ENCODE assay signal across 20 cellular contexts in genomic region chr10:127277063-127277462, GRCh38.
DNase-seq lines count a peak whose midpoint lies in the region; ATAC-seq, FAIRE-seq and TF ChIP-seq lines count a peak whose summit lies in the region.
"Had no signal": no experiment of that assay in that cellular context is flagged by ENCODE, and none has a peak within 500 bp of the region (broad histone marks: within the 10 kb centered on the region; RNA-seq: fewer than 3 reads in every experiment).

No MANE protein-coding gene starts in this region.

- TF ChIP-seq POLR2A in A549 (IDR thresholded peaks at IDR 0.05; ENCODE audit: low read length): no peak

- BruUV-seq in PC-3 (replicated peaks; lab: Mats Ljungman, UMichigan): no TSS peak

- H3K4me2 ChIP-seq in A549 (no peak overlapping the region), PC-3 (ENCODE audit: low read length) (no peak overlapping the region)
- H3K4me2 ChIP-seq in BLaER1 treated with 17β-estradiol and CSF1 and Interleukin-3, amounts not matched to agents 10 nM and 100 nM: peak overlapping the region in 7 of 11 experiments; percentile 53 to 74 (median 65); a peak in 8 of 22 replicates

- H3K27ac Mint-ChIP-seq in activated naive CD4-positive, alpha-beta T cell treated with anti-CD3 and anti-CD28 coated beads for 36 hours: no peak overlapping the region
- H3K27ac Mint-ChIP-seq: CD14-positive monocyte; CD4-positive, alpha-beta T cell; HFFc6 had no signal

- H3K9me3 ChIP-seq in A549: no peaks in the 10 kb centered on the region
- H3K9me3 ChIP-seq in BLaER1 treated with 17β-estradiol and CSF1 and Interleukin-3, amounts not matched to agents 10 nM and 100 nM (replicated peaks in 1 of 11): peaks cover 11 to 25% (median 19%) of the 10 kb centered on the region in 11 experiments; a peak in 20 of 22 replicates
- no peaks in the 10 kb centered on the region for H3K9me3 ChIP-seq in neutrophil
- H3K9me3 ChIP-seq in PC-3 (ENCODE audit: low read length): no peaks in the 10 kb centered on the region
- H3K9me3 ChIP-seq: HAP-1 had no signal

- TF ChIP-seq EP300 in A549 (IDR thresholded peaks at IDR 0.05): no peak

- 80% methylated on average over 2 of the region's 2 CpGs for WGBS in A549 (ENCODE audit: missing lambda C conversion rate)

- no peak overlapping the region for H2AFZ ChIP-seq in PC-3 (ENCODE audit: low read length)

- no peaks in the 10 kb centered on the region for H3K4me1 Mint-ChIP-seq in activated naive CD4-positive, alpha-beta T cell treated with anti-CD3 and anti-CD28 coated beads for 36 hours (ENCODE audit: low read depth)

- CTCF ChIA-PET in A549 (lab: Yijun Ruan, JAX): interaction anchor here (1.2 kb wide), 1 partner anchor 42 kb away, joined by 3 read pairs; no protein-coding TSS in a partner anchor
- CTCF ChIA-PET in activated naive CD4-positive, alpha-beta T cell treated with anti-CD3 and anti-CD28 coated beads for 36 hours (lab: Charles Lee): no interaction called here
- CTCF ChIA-PET in PC-3 (lab: Charles Lee): no interaction called here

- no peak for TF ChIP-seq RAD21 in A549 (conservative IDR thresholded peaks at IDR 0.05 in 1 of 2, IDR thresholded peaks at IDR 0.05 in 1 of 2)

- no peaks in the 10 kb centered on the region for H3F3A ChIP-seq in PC-3 (ENCODE audit: low read length, unreplicated experiment)

- POLR2A ChIA-PET in A549 (lab: Yijun Ruan, JAX) (no interaction called here), PC-3 (lab: Charles Lee; ENCODE audit: unreplicated experiment) (no interaction called here)

- intact Hi-C loops in activated naive CD4-positive, alpha-beta T cell treated with anti-CD3 and anti-CD28 coated beads for 36 hours (cut with micrococcal nuclease): no loop called here
- intact Hi-C loops in PC-3 (cut with micrococcal nuclease): no loop called here

- H3K4me1 ChIP-seq in A549 (peaks cover 19% of the 10 kb centered on the region), neutrophil (ENCODE audit: control insufficient read depth in 1 of 2, insufficient read depth in 1 of 2, low read depth in 1 of 2, low read length in 1 of 2) (peaks cover 32 to 42% of the 10 kb centered on the region in 2 experiments), PC-3 (ENCODE audit: insufficient read depth, low read length) (0 out of 2 replicates have a peak, but pooled peaks cover 4% of the 10 kb centered on the region)
- peaks cover 0 to 32% (median 24%) of the 10 kb centered on the region in 10 experiments; a peak in 17 of 20 replicates for H3K4me1 ChIP-seq in BLaER1 treated with 17β-estradiol and CSF1 and Interleukin-3, amounts not matched to agents 10 nM and 100 nM
- H3K4me1 ChIP-seq: HAP-1 had no signal

- no peak overlapping the region for H3K4me3 ChIP-seq in A549
- H3K4me3 ChIP-seq in BLaER1 treated with 17β-estradiol and CSF1 and Interleukin-3, amounts not matched to agents 10 nM and 100 nM: no peak overlapping the region
- H3K4me3 ChIP-seq in astrocyte of the spinal cord (ENCODE audit: low read depth, low read length): no peak overlapping the region
- no peak overlapping the region for H3K4me3 ChIP-seq in neutrophil (ENCODE audit: low read depth in 1 of 2, low read length in 1 of 2)
- H3K4me3 ChIP-seq in PC-3 (ENCODE audit: low read length): no peak overlapping the region
- H3K4me3 ChIP-seq: HAP-1 had no signal

- no peak for TF ChIP-seq CTCF in A549 (IDR thresholded peaks at IDR 0.05)
- no peak for TF ChIP-seq CTCF in astrocyte of the spinal cord (IDR thresholded peaks at IDR 0.05; ENCODE audit: low read depth, low read length)
- no peak for TF ChIP-seq CTCF in neutrophil (IDR thresholded peaks at IDR 0.05)
- TF ChIP-seq CTCF in PC-3 (conservative IDR thresholded peaks at IDR 0.05; ENCODE audit: low read depth, low read length): no peak

- H3K9me3 Mint-ChIP-seq in activated naive CD4-positive, alpha-beta T cell treated with anti-CD3 and anti-CD28 coated beads for 36 hours: peaks cover 2% of the 10 kb centered on the region
- H3K9me3 Mint-ChIP-seq: HFFc6 had no signal

- no peaks in the 10 kb centered on the region for H3K27me3 ChIP-seq in BLaER1 treated with 17β-estradiol and CSF1 and Interleukin-3, amounts not matched to agents 10 nM and 100 nM
- no peaks in the 10 kb centered on the region for H3K27me3 ChIP-seq in neutrophil
- H3K27me3 ChIP-seq in PC-3 (ENCODE audit: low read length): no peaks in the 10 kb centered on the region

- H3K36me3 Mint-ChIP-seq in activated naive CD4-positive, alpha-beta T cell treated with anti-CD3 and anti-CD28 coated beads for 36 hours (ENCODE audit: low read depth): no peaks in the 10 kb centered on the region
- H3K36me3 Mint-ChIP-seq: CD14-positive monocyte; CD8-positive, alpha-beta memory T cell had no signal

- no peaks in the 10 kb centered on the region for H3K79me2 ChIP-seq in PC-3 (ENCODE audit: low read length)

- no peak overlapping the region for H3K9ac ChIP-seq in BLaER1 treated with 17β-estradiol and CSF1 and Interleukin-3, amounts not matched to agents 10 nM and 100 nM
- no peak overlapping the region for H3K9ac ChIP-seq in PC-3 (ENCODE audit: low read length)

- H4K20me1 ChIP-seq in BLaER1 treated with 17β-estradiol and CSF1 and Interleukin-3, amounts not matched to agents 10 nM and 100 nM: no peaks in the 10 kb centered on the region
- no peaks in the 10 kb centered on the region for H4K20me1 ChIP-seq in PC-3 (ENCODE audit: low read length)

- no peaks in the 10 kb centered on the region for H3K9me2 ChIP-seq in PC-3 (replicated peaks; ENCODE audit: low read length)

- H3K4me3 Mint-ChIP-seq in activated naive CD4-positive, alpha-beta T cell treated with anti-CD3 and anti-CD28 coated beads for 36 hours: no peak overlapping the region
- H3K4me3 Mint-ChIP-seq: CD14-positive monocyte; CD4-positive, alpha-beta T cell; CD8-positive, alpha-beta memory T cell; HFFc6 had no signal

- FAIRE-seq in A549 (lab: Jason Lieb, UNC): no peak
- FAIRE-seq: D721Med, GM12891, H54 had no signal

- in situ Hi-C loops in astrocyte of the spinal cord (cut with HindIII; ENCODE audit: low sequenced_read_pairs): no loop called here

- ATAC-seq in A549: no peak
- ATAC-seq in PC-3: no peak

- DNase-seq in A549 (ENCODE audit: low read depth in 1 of 2, low spot score in 1 of 2) (no peak), astrocyte of the spinal cord (ENCODE audit: low read depth, low spot score) (peak; percentile 17), NOMO-1 (lab: John Stamatoyannopoulos, UW; ENCODE audit: unreplicated experiment in 2 of 2) (no peak), PC-3 (no peak)
- no peak for DNase-seq in activated naive CD4-positive, alpha-beta T cell treated with anti-CD3 and anti-CD28 coated beads for 36 hours
- DNase-seq: 8988T; CD4-positive, alpha-beta T cell; CD8-positive, alpha-beta memory T cell; DMS 273 treated with DMSO at 0.1 percent for 48 hours; DMS79; GF-D8; GOT3; HFFc6 had no signal

- H3K27ac ChIP-seq in A549 (no peak overlapping the region), neutrophil (peak overlapping the region; percentile 8), PC-3 (ENCODE audit: low read length) (no peak overlapping the region)
- no peak overlapping the region for H3K27ac ChIP-seq in BLaER1 treated with 17β-estradiol and CSF1 and Interleukin-3, amounts not matched to agents 10 nM and 100 nM

- H3K27me3 Mint-ChIP-seq in activated naive CD4-positive, alpha-beta T cell treated with anti-CD3 and anti-CD28 coated beads for 36 hours (ENCODE audit: low read depth): peaks cover 10% of the 10 kb centered on the region

- no peaks in the 10 kb centered on the region for H3K36me3 ChIP-seq in BLaER1 treated with 17β-estradiol and CSF1 and Interleukin-3, amounts not matched to agents 10 nM and 100 nM
- H3K36me3 ChIP-seq in neutrophil (no peaks in the 10 kb centered on the region), PC-3 (ENCODE audit: low read depth, low read length) (no peaks in the 10 kb centered on the region)
- H3K36me3 ChIP-seq: HAP-1 had no signal

TF ChIP-seq in A549, 52 proteins besides CTCF, POLR2A, EP300 and RAD21 (continues in another document):
- no peak for TF ChIP-seq TP53 (CRISPR knock-in tag; IDR thresholded peaks at IDR 0.05)
- TF ChIP-seq HMGXB4 (CRISPR knock-in tag; IDR thresholded peaks at IDR 0.05; ENCODE audit: borderline replicate concordance): no peak
- no peak for TF ChIP-seq BHLHE40 (IDR thresholded peaks at IDR 0.05; ENCODE audit: low read depth, low read length)
- TF ChIP-seq ZNF302 (CRISPR knock-in tag; IDR thresholded peaks at IDR 0.05): no peak
- TF ChIP-seq MAFK (IDR thresholded peaks at IDR 0.05; ENCODE audit: partially characterized antibody): peak; percentile 23

Comparison
In these comparisons a context has a peak if more than half of its experiments do, and no peak if none do; other contexts are left out.
1. H3K4me2 ChIP-seq: peak in BLaER1 treated with 17β-estradiol and CSF1 and Interleukin-3, amounts not matched to agents 10 nM and 100 nM (7 of 11); none in A549 (single experiment) and PC-3 (single experiment).